Comparison of ENCODE assay signal across 18 cellular contexts in the genomic region with DNA sequence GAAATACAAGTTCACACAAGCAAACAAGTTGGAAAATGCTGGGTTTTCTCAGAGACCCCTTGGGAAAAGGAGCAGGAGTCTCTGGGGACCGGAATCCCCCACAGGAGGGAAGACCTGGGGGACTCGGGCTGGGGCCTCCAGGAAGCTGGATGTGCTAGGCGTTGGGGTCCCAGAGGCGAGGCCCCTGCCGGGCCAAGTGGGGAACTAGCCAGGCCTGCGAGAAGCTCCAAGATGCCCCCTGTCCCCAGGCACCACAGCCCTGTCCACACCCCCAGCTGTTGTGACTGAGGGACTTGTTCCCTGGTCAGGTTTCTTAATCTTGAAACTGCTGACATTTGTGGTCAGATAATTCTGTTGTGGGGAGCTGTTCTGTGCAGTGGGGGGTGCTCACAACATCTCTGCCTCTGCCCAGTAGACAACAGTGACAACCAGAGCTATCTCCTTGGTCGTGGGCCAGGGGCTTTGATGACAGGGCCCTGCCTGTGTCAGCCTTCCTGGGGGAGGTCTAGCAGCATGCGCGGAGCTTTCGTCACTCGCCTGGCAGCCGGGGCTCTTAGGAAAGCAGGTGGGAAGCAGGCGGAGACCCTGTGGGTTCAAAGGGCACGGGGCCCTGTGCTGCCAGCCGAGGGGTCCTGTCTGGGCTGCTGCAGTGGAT.
"Had no signal": no experiment of that assay in that cellular context is flagged by ENCODE, and none has a peak within 500 bp of the region (broad histone marks: within the 10 kb centered on the region; RNA-seq: fewer than 3 reads in every experiment).

No MANE protein-coding gene starts in this region.

- H3K4me3 Mint-ChIP-seq: activated CD4-positive, alpha-beta T cell treated with anti-CD3 and anti-CD28 coated beads, Interleukin-2, amount 10 ng/mL, durations not matched to agents 7 days and 5 days; activated CD8-positive, alpha-beta T cell treated with anti-CD3 and anti-CD28 coated beads, Interleukin-2, amount 10 ng/mL, durations not matched to agents 7 days and 5 days; activated naive CD4-positive, alpha-beta T cell treated with anti-CD3 and anti-CD28 coated beads for 36 hours; activated T-cell treated with anti-CD3 and anti-CD28 coated beads, Interleukin-2, amount 50 U/mL, for 24 hours; dendritic cell treated with granulocyte-macrophage colony-stimulating factor and Interleukin-4, amounts not matched to agents 40 ng/mL and 50 ng/mL, for 4 days; natural killer cell treated with Interleukin-12 subunit alpha and Interleukin-12 subunit beta and Interleukin-15 and Interleukin-18, amount 100 ng/mL, for 72 hours had no signal

- H3K27me3 ChIP-seq: hepatocyte had no signal

- H3K9me3 Mint-ChIP-seq: activated CD4-positive, alpha-beta T cell treated with anti-CD3 and anti-CD28 coated beads, Interleukin-2, amount 10 ng/mL, durations not matched to agents 7 days and 5 days; activated naive CD4-positive, alpha-beta T cell treated with anti-CD3 and anti-CD28 coated beads for 36 hours; activated T-cell treated with anti-CD3 and anti-CD28 coated beads, Interleukin-2, amount 50 U/mL, for 24 hours; activated T-helper 2 cell treated with anti-CD3 and anti-CD28 coated beads, Interferon-gamma antibody, Interleukin-2, Interleukin-4, amounts not matched to agents 10 μg/mL and 5 μg/mL and 100 μg/mL, durations not matched to agents 14 hours and 24 hours and 36 hours; dendritic cell treated with granulocyte-macrophage colony-stimulating factor and Interleukin-4, amounts not matched to agents 40 ng/mL and 50 ng/mL, for 4 days; natural killer cell treated with Interleukin-12 subunit alpha and Interleukin-12 subunit beta and Interleukin-15 and Interleukin-18, amount 100 ng/mL, for 72 hours had no signal

- DNase-seq: activated CD4-positive, alpha-beta T cell treated with anti-CD3 and anti-CD28 coated beads, Interleukin-2, amount 10 ng/mL, durations not matched to agents 7 days and 5 days; activated CD8-positive, alpha-beta T cell treated with anti-CD3 and anti-CD28 coated beads, Interleukin-2, amount 10 ng/mL, durations not matched to agents 7 days and 5 days; activated naive CD4-positive, alpha-beta T cell treated with anti-CD3 and anti-CD28 coated beads for 36 hours; activated T-cell treated with anti-CD3 and anti-CD28 coated beads, Interleukin-2, amount 50 U/mL, for 24 hours; aorta; effector CD8-positive, alpha-beta T cell; esophagus squamous epithelium; occipital lobe; retina; stomach had no signal

- H3K27ac Mint-ChIP-seq: activated CD4-positive, alpha-beta T cell treated with anti-CD3 and anti-CD28 coated beads, Interleukin-2, amount 10 ng/mL, durations not matched to agents 7 days and 5 days; activated CD8-positive, alpha-beta T cell treated with anti-CD3 and anti-CD28 coated beads, Interleukin-2, amount 10 ng/mL, durations not matched to agents 7 days and 5 days; activated naive CD4-positive, alpha-beta T cell treated with anti-CD3 and anti-CD28 coated beads for 36 hours; activated T-cell treated with anti-CD3 and anti-CD28 coated beads, Interleukin-2, amount 50 U/mL, for 24 hours; activated T-helper 2 cell treated with anti-CD3 and anti-CD28 coated beads, Interferon-gamma antibody, Interleukin-2, Interleukin-4, amounts not matched to agents 10 μg/mL and 5 μg/mL and 100 μg/mL, durations not matched to agents 14 hours and 24 hours and 36 hours; dendritic cell treated with granulocyte-macrophage colony-stimulating factor and Interleukin-4, amounts not matched to agents 40 ng/mL and 50 ng/mL, for 4 days; natural killer cell treated with Interleukin-12 subunit alpha and Interleukin-12 subunit beta and Interleukin-15 and Interleukin-18, amount 100 ng/mL, for 72 hours had no signal

- H3K36me3 ChIP-seq: breast epithelium, esophagus squamous epithelium, stomach, upper lobe of left lung had no signal

- H3K27me3 Mint-ChIP-seq: activated CD4-positive, alpha-beta T cell treated with anti-CD3 and anti-CD28 coated beads, Interleukin-2, amount 10 ng/mL, durations not matched to agents 7 days and 5 days had no signal

- H3K27ac ChIP-seq: breast epithelium, esophagus squamous epithelium, hepatocyte, skin epidermis, stomach, upper lobe of left lung had no signal

- H3K4me1 Mint-ChIP-seq: activated CD4-positive, alpha-beta T cell treated with anti-CD3 and anti-CD28 coated beads, Interleukin-2, amount 10 ng/mL, durations not matched to agents 7 days and 5 days had no signal

- H3K9me3 ChIP-seq: breast epithelium, esophagus squamous epithelium, stomach, upper lobe of left lung had no signal

- H3K36me3 Mint-ChIP-seq: natural killer cell treated with Interleukin-12 subunit alpha and Interleukin-12 subunit beta and Interleukin-15 and Interleukin-18, amount 100 ng/mL, for 72 hours had no signal

- ATAC-seq: activated CD8-positive, alpha-beta T cell treated with anti-CD3 and anti-CD28 coated beads, Interleukin-2, amount 10 ng/mL, durations not matched to agents 7 days and 5 days; natural killer cell treated with Interleukin-12 subunit alpha and Interleukin-12 subunit beta and Interleukin-15 and Interleukin-18, amount 100 ng/mL, for 72 hours had no signal

- H3K4me1 ChIP-seq: breast epithelium had no signal

- H3K4me3 ChIP-seq: breast epithelium, esophagus squamous epithelium, hepatocyte, lung, skin epidermis, stomach, upper lobe of left lung had no signal
